Comparison of ENCODE assay signal across 22 cellular contexts in genomic region chr10:127826161-127826740, GRCh38.
DNase-seq lines count a peak whose midpoint lies in the region; ATAC-seq and TF ChIP-seq lines count a peak whose summit lies in the region.
"Had no signal": no experiment of that assay in that cellular context is flagged by ENCODE, and none has a peak within 500 bp of the region (broad histone marks: within the 10 kb centered on the region; RNA-seq: fewer than 3 reads in every experiment).

No MANE protein-coding gene starts in this region.

- H3K4me1 ChIP-seq in right atrium auricular region = no peaks in the 10 kb centered on the region
- H3K4me1 ChIP-seq in neural progenitor cell = peaks cover 6% of the 10 kb centered on the region
- H3K4me1 ChIP-seq: BLaER1 treated with 17β-estradiol and CSF1 and Interleukin-3, amounts not matched to agents 10 nM and 100 nM had no signal

- H4K20me1 ChIP-seq in neural progenitor cell (ENCODE audit: low read depth) = no peaks in the 10 kb centered on the region
- H4K20me1 ChIP-seq: BLaER1 treated with 17β-estradiol and CSF1 and Interleukin-3, amounts not matched to agents 10 nM and 100 nM had no signal

- intact Hi-C loops in cardiac septum (cut with DNase I) = no loop called here

- no peaks in the 10 kb centered on the region for H3K27me3 ChIP-seq in right atrium auricular region
- peaks cover 8% of the 10 kb centered on the region for H3K27me3 ChIP-seq in neural progenitor cell
- H3K27me3 ChIP-seq: BLaER1 treated with 17β-estradiol and CSF1 and Interleukin-3, amounts not matched to agents 10 nM and 100 nM had no signal

- H2AFZ ChIP-seq in neural progenitor cell (replicated peaks) = no peak overlapping the region
- H2AFZ ChIP-seq: GM23248 had no signal

- H3K4me2 ChIP-seq in neural progenitor cell = no peak overlapping the region
- H3K4me2 ChIP-seq: BLaER1 treated with 17β-estradiol and CSF1 and Interleukin-3, amounts not matched to agents 10 nM and 100 nM had no signal

- H3K4me3 ChIP-seq in right atrium auricular region (no peak overlapping the region), neural progenitor cell (no peak overlapping the region)
- H3K4me3 ChIP-seq: BLaER1 treated with 17β-estradiol and CSF1 and Interleukin-3, amounts not matched to agents 10 nM and 100 nM; GM12878; GM23248 had no signal

- peaks cover 15% of the 10 kb centered on the region for H3K4me1 Mint-ChIP-seq in neural progenitor cell
- H3K4me1 Mint-ChIP-seq: B cell, IgD-negative memory B cell had no signal

- peak overlapping the region; percentile 63 for H3K4me3 Mint-ChIP-seq in neural progenitor cell
- H3K4me3 Mint-ChIP-seq: B cell; CD8-positive, alpha-beta T cell; HFFc6; IgD-negative memory B cell had no signal

- H3K9me3 ChIP-seq in right atrium auricular region (peaks cover 0 to 7% of the 10 kb centered on the region in 2 donors), neural progenitor cell (ENCODE audit: low read depth) (no peaks in the 10 kb centered on the region)

- H3K79me2 ChIP-seq in neural progenitor cell (ENCODE audit: low read depth) = no peaks in the 10 kb centered on the region

- peak overlapping the region; percentile 89 for H3K27ac Mint-ChIP-seq in neural progenitor cell
- H3K27ac Mint-ChIP-seq: B cell; CD8-positive, alpha-beta T cell; HFFc6; IgD-negative memory B cell had no signal

- TF ChIP-seq CTCF in right atrium auricular region (IDR thresholded peaks at IDR 0.05) (no peak), neural progenitor cell (IDR thresholded peaks at IDR 0.05) (no peak)

- H3K9me3 Mint-ChIP-seq in neural progenitor cell = peaks cover 18% of the 10 kb centered on the region

- no peak overlapping the region for H3K9ac ChIP-seq in neural progenitor cell
- H3K9ac ChIP-seq: BLaER1 treated with 17β-estradiol and CSF1 and Interleukin-3, amounts not matched to agents 10 nM and 100 nM; GM23248 had no signal

- H3K36me3 ChIP-seq in right atrium auricular region (no peaks in the 10 kb centered on the region), neural progenitor cell (no peaks in the 10 kb centered on the region)

- H3K27ac ChIP-seq in right atrium auricular region (no peak overlapping the region), neural progenitor cell (no peak overlapping the region)
- H3K27ac ChIP-seq: BLaER1 treated with 17β-estradiol and CSF1 and Interleukin-3, amounts not matched to agents 10 nM and 100 nM; GM23248 had no signal

- ATAC-seq in HG02840 (IDR thresholded peaks at IDR 0.05; ENCODE audit: low FRiP score, unreplicated experiment) = no peak
- ATAC-seq: CD8-positive, alpha-beta T cell; GM12878; HCT116; HepG2 had no signal

- no peaks in the 10 kb centered on the region for H3K36me3 Mint-ChIP-seq in neural progenitor cell
- H3K36me3 Mint-ChIP-seq: CD8-positive, alpha-beta T cell had no signal

- H3K27me3 Mint-ChIP-seq in neural progenitor cell (ENCODE audit: insufficient read depth, low read depth) = peaks cover 6% of the 10 kb centered on the region
- H3K27me3 Mint-ChIP-seq: IgD-negative memory B cell had no signal

- peak; percentile 36 for DNase-seq in right atrium auricular region (ENCODE audit: low spot score)
- DNase-seq in cardiac septum (ENCODE audit: low spot score) = no peak
- peak; percentile 41 for DNase-seq in left kidney (ENCODE audit: low read depth, low spot score)
- peak; percentile 30 for DNase-seq in neural progenitor cell (ENCODE audit: low spot score)
- no peak for DNase-seq in mucosa of gallbladder (ENCODE audit: low spot score)
- DNase-seq in NOMO-1 treated with DMSO at 0.1 percent for 48 hours (lab: John Stamatoyannopoulos, UW; ENCODE audit: unreplicated experiment) = no peak
- DNase-seq: 8988T, Calu3, DMS53, DND-41, EL, GM23248, H7, HFFc6 had no signal

- H3F3A ChIP-seq in neural progenitor cell (ENCODE audit: low read depth) = no peaks in the 10 kb centered on the region

Comparison
In these comparisons a context has a peak if more than half of its experiments do, and no peak if none do; other contexts are left out.
1. DNase-seq: peak in right atrium auricular region (single experiment), left kidney (single experiment) and neural progenitor cell (single experiment); none in cardiac septum (single experiment), mucosa of gallbladder (single experiment) and NOMO-1 treated with DMSO at 0.1 percent for 48 hours (single experiment).